1 cellular context compared by ENCODE assay signal in the genomic region with DNA sequence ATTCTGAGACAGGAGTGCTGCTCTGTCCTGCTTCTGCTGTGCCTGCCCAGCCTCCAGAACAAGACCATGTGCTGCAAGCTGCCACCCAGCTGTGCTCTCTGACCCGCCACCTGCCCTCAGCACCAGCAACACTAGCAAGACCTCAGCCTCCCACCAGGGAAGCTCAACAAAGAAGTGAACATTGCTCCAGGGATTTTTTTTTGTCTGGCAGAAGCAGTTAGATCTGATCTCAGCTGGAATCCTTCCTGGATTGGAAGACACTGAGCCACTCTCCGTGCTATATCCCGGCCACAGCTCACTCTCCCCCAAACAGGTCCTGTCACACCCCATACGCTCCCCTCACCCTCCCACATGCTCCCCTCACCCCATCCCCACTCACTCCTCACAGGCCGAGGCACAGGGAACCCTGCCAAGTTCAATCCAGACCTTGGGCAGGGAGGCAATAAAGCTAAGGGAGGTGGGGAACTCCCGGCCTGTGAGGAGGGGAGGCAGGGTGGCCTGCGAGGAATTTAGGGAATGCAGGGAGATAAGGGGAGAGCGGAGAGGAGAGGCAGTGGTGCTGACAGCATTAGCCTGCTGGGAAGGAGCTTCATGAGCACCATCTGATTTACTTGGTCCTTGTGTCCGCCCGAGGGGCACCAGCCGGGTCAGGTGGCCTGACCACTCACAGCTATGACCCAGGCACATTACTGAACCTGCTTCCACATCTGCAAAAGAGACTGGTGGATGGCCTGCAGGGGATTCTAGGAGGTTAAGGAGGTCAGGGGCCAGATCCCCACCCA.
TF ChIP-seq lines count a peak whose summit lies in the region.

No MANE protein-coding gene starts in this region.

TF ChIP-seq in GM23338, 12 proteins besides CTCF, POLR2A, EP300 and RAD21 (continued from another document):
- TF ChIP-seq, protein P1, sequence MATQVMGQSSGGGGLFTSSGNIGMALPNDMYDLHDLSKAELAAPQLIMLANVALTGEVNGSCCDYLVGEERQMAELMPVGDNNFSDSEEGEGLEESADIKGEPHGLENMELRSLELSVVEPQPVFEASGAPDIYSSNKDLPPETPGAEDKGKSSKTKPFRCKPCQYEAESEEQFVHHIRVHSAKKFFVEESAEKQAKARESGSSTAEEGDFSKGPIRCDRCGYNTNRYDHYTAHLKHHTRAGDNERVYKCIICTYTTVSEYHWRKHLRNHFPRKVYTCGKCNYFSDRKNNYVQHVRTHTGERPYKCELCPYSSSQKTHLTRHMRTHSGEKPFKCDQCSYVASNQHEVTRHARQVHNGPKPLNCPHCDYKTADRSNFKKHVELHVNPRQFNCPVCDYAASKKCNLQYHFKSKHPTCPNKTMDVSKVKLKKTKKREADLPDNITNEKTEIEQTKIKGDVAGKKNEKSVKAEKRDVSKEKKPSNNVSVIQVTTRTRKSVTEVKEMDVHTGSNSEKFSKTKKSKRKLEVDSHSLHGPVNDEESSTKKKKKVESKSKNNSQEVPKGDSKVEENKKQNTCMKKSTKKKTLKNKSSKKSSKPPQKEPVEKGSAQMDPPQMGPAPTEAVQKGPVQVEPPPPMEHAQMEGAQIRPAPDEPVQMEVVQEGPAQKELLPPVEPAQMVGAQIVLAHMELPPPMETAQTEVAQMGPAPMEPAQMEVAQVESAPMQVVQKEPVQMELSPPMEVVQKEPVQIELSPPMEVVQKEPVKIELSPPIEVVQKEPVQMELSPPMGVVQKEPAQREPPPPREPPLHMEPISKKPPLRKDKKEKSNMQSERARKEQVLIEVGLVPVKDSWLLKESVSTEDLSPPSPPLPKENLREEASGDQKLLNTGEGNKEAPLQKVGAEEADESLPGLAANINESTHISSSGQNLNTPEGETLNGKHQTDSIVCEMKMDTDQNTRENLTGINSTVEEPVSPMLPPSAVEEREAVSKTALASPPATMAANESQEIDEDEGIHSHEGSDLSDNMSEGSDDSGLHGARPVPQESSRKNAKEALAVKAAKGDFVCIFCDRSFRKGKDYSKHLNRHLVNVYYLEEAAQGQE (IDR thresholded peaks at IDR 0.05; ENCODE audit: unreplicated experiment): no peak
- TF ChIP-seq EZH2phosphoT487 (IDR thresholded peaks at IDR 0.05; ENCODE audit: unreplicated experiment): no peak
- TF ChIP-seq ZNF331 (CRISPR knock-in tag; IDR thresholded peaks at IDR 0.05; ENCODE audit: low read depth): no peak
- no peak for TF ChIP-seq ETS1 (IDR thresholded peaks at IDR 0.05)
- TF ChIP-seq ZNF114 (CRISPR knock-in tag; IDR thresholded peaks at IDR 0.05): no peak
